In genomic region chr6:42960243-42961019, GRCh38 we compare ENCODE assay signal across 1 cellular context.
A peak's percentile ranks its signal among the peaks of the same experiment; 100 is the strongest.
TF ChIP-seq lines count a peak whose summit lies in the region.

TSS of gene GNMT (plus strand) at chr6:42960754. CDS start at chr6:42960768, 14 bp downstream.

TF ChIP-seq in HepG2, 621 proteins besides CTCF, POLR2A, EP300 and RAD21 (continued from another document and continues in another):
- TF ChIP-seq ZBTB3 (CRISPR knock-in tag; IDR thresholded peaks at IDR 0.05; ENCODE audit: borderline replicate concordance, low read depth) (no peak), MYC (CRISPR knock-in tag; IDR thresholded peaks at IDR 0.05; ENCODE audit: borderline replicate concordance) (peak; percentile 85), AHDC1 (CRISPR knock-in tag; IDR thresholded peaks at IDR 0.05; ENCODE audit: borderline replicate concordance) (no peak), ZNF720 (CRISPR knock-in tag; IDR thresholded peaks at IDR 0.05) (no peak), HHEX (CRISPR knock-in tag; IDR thresholded peaks at IDR 0.05) (no peak), ZNF790 (CRISPR knock-in tag; IDR thresholded peaks at IDR 0.05; ENCODE audit: borderline replicate concordance) (no peak), TSC22D2 (CRISPR knock-in tag; IDR thresholded peaks at IDR 0.05; ENCODE audit: borderline replicate concordance) (no peak), MAF1 (CRISPR knock-in tag; IDR thresholded peaks at IDR 0.05; ENCODE audit: borderline replicate concordance) (0 out of 2 replicates have a peak, but pooled peaks have one; percentile 62), ZSCAN5A (CRISPR knock-in tag; IDR thresholded peaks at IDR 0.05; ENCODE audit: borderline replicate concordance) (peak; percentile 46; the same call in 1 of the 2 replicates), YEATS4 (CRISPR knock-in tag; IDR thresholded peaks at IDR 0.05; ENCODE audit: borderline replicate concordance) (peak; percentile 64; the same call in 1 of the 2 replicates), ZSCAN20 (CRISPR knock-in tag; IDR thresholded peaks at IDR 0.05; ENCODE audit: borderline replicate concordance) (no peak), ZBTB14 (CRISPR knock-in tag; IDR thresholded peaks at IDR 0.05) (peak; percentile 40; the same call in 1 of the 2 replicates), HDAC2 (CRISPR knock-in tag; IDR thresholded peaks at IDR 0.05) (peak; percentile 56), CSRNP2 (CRISPR knock-in tag; conservative IDR thresholded peaks at IDR 0.05; ENCODE audit: low read depth) (no peak), PAX8 (CRISPR knock-in tag; IDR thresholded peaks at IDR 0.05; ENCODE audit: borderline replicate concordance) (0 out of 2 replicates have a peak, but pooled peaks have one; percentile 15), ZBTB7B (CRISPR knock-in tag; IDR thresholded peaks at IDR 0.05) (peak; percentile 51), TOE1 (CRISPR knock-in tag; IDR thresholded peaks at IDR 0.05) (no peak), GTF2F1 (IDR thresholded peaks at IDR 0.05; ENCODE audit: low read length) (no peak), ZNF577 (CRISPR knock-in tag; IDR thresholded peaks at IDR 0.05; ENCODE audit: borderline replicate concordance, low read depth) (no peak), BATF2 (CRISPR knock-in tag; IDR thresholded peaks at IDR 0.05) (0 out of 2 replicates have a peak, but pooled peaks have one; percentile 81), ETS1 (CRISPR knock-in tag; IDR thresholded peaks at IDR 0.05) (no peak), POLR2AphosphoS2 (IDR thresholded peaks at IDR 0.05; ENCODE audit: low read depth, low read length) (no peak), ZBED4 (CRISPR knock-in tag; IDR thresholded peaks at IDR 0.05; ENCODE audit: borderline replicate concordance) (peak; percentile 99), ZNF121 (CRISPR knock-in tag; IDR thresholded peaks at IDR 0.05) (peak; percentile 52), ZNF841 (CRISPR knock-in tag; IDR thresholded peaks at IDR 0.05; ENCODE audit: borderline replicate concordance) (no peak), ZNF430 (CRISPR knock-in tag; IDR thresholded peaks at IDR 0.05) (peak; percentile 84; the same call in 1 of the 2 replicates), NFE2L1 (CRISPR knock-in tag; IDR thresholded peaks at IDR 0.05; ENCODE audit: borderline replicate concordance) (no peak), ZNF484 (CRISPR knock-in tag; IDR thresholded peaks at IDR 0.05; ENCODE audit: borderline replicate concordance, low read depth) (no peak), SETDB1 (CRISPR knock-in tag; IDR thresholded peaks at IDR 0.05; ENCODE audit: borderline replicate concordance) (no peak), ZNF746 (CRISPR knock-in tag; IDR thresholded peaks at IDR 0.05) (no peak; the same call in 1 of the 2 replicates), ZNF383 (CRISPR knock-in tag; IDR thresholded peaks at IDR 0.05; ENCODE audit: borderline replicate concordance) (no peak), POGK (CRISPR knock-in tag; conservative IDR thresholded peaks at IDR 0.05) (peak; percentile 88), NR1H2 (CRISPR knock-in tag; IDR thresholded peaks at IDR 0.05; ENCODE audit: borderline replicate concordance, low read depth) (no peak), SIN3B (IDR thresholded peaks at IDR 0.05; ENCODE audit: low read length) (no peak), SRF (IDR thresholded peaks at IDR 0.05; ENCODE audit: low read depth, low read length) (no peak), CEBPB (IDR thresholded peaks at IDR 0.05; ENCODE audit: borderline replicate concordance, low read depth, low read length) (no peak), RCOR2 (CRISPR knock-in tag; IDR thresholded peaks at IDR 0.05) (peak; percentile 14; the same call in 1 of the 2 replicates), NFYC (CRISPR knock-in tag; IDR thresholded peaks at IDR 0.05) (peak; percentile 79), ZNF143 (CRISPR knock-in tag; IDR thresholded peaks at IDR 0.05) (peak; percentile 50; the same call in 1 of the 2 replicates), ZNF30 (CRISPR knock-in tag; IDR thresholded peaks at IDR 0.05) (no peak), HDAC6 (IDR thresholded peaks at IDR 0.05; ENCODE audit: low read depth, low read length) (no peak), ZNF124 (CRISPR knock-in tag; IDR thresholded peaks at IDR 0.05) (no peak; the same call in 1 of the 2 replicates), ZNF251 (CRISPR knock-in tag; IDR thresholded peaks at IDR 0.05) (no peak), DNMT3B (CRISPR knock-in tag; conservative IDR thresholded peaks at IDR 0.05) (peak; percentile 77; the same call in 1 of the 2 replicates), CBX2 (IDR thresholded peaks at IDR 0.05; ENCODE audit: low read depth, low read length) (no peak), CBX2 (CRISPR knock-in tag; IDR thresholded peaks at IDR 0.05; ENCODE audit: low read depth) (no peak), ZBTB42 (CRISPR knock-in tag; IDR thresholded peaks at IDR 0.05) (no peak), ZNF275 (CRISPR knock-in tag; IDR thresholded peaks at IDR 0.05; ENCODE audit: borderline replicate concordance) (0 out of 2 replicates have a peak, but pooled peaks have one; percentile 61)
